ENCODE assay signal across 17 cellular contexts in the genomic region with DNA sequence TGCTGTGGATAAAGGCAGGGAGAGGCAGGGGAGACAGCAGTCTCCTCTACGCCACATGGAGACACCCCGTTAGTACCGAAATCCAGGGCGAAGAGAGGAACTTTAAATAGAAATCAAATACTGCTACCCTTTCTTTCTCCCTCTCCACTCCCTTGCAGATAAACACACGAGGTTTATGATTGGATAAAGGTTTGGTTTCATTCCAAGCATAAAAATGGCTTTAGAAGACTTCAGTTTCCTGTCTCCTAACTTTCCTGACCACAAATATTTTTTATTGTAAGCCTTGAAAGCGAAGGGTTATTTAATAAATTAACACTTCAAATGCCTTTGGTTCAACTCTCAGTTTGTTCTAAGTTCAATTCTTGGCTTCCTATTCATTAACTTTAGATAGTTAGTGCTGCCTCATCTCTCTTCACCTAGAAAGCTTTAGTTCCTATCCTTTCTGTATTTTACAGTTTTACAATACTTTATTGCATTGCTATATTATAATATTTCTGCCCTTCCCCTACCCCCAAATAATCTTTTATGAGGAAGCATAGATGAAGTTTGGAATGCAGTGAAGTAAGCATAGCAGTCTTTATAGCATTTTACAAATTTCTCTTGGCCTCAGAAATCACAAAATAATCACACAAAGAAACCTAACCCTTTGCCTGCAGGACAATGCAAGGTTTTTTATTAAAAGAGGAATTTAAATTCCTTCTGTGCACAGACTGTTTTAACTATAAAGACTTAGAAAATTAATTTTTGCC. TPM values are rescaled to one million over a fixed set of nuclear protein-coding genes. Genes with fewer than 3 reads are reported as not detected.
DNase-seq lines count a peak whose midpoint lies in the region; ATAC-seq and TF ChIP-seq lines count a peak whose summit lies in the region.
"Had no signal": no experiment of that assay in that cellular context is flagged by ENCODE, and none has a peak within 500 bp of the region (broad histone marks: within the 10 kb centered on the region; RNA-seq: fewer than 3 reads in every experiment).

No MANE protein-coding gene starts in this region.

- no peaks in the 10 kb centered on the region for H4K20me1 ChIP-seq in PC-3 (ENCODE audit: low read length)
- H4K20me1 ChIP-seq: BLaER1 treated with 17β-estradiol and CSF1 and Interleukin-3, amounts not matched to agents 10 nM and 100 nM had no signal

- CTCF ChIA-PET in PC-3 (lab: Charles Lee): no interaction called here

- H3K9me3 Mint-ChIP-seq in nephron progenitor cell: no peaks in the 10 kb centered on the region

- H3K27me3 Mint-ChIP-seq in nephron progenitor cell (ENCODE audit: low read depth, poor library complexity): peaks cover 3% of the 10 kb centered on the region

- H2AFZ ChIP-seq in PC-3 (ENCODE audit: low read length): peak overlapping the region; percentile 4

- H3F3A ChIP-seq in PC-3 (ENCODE audit: low read length, unreplicated experiment): peaks cover 6% of the 10 kb centered on the region

- H3K36me3 ChIP-seq in PC-3 (ENCODE audit: low read depth, low read length): no peaks in the 10 kb centered on the region
- H3K36me3 ChIP-seq: BLaER1 treated with 17β-estradiol and CSF1 and Interleukin-3, amounts not matched to agents 10 nM and 100 nM; brain microvascular endothelial cell; suprapubic skin had no signal

- H3K4me3 ChIP-seq in AG10803 (ENCODE audit: low read length): no peak overlapping the region
- no peak overlapping the region for H3K4me3 ChIP-seq in PC-3 (ENCODE audit: low read length)
- H3K4me3 ChIP-seq: BLaER1 treated with 17β-estradiol and CSF1 and Interleukin-3, amounts not matched to agents 10 nM and 100 nM; suprapubic skin had no signal

- BruUV-seq in PC-3 (replicated peaks; lab: Mats Ljungman, UMichigan): no TSS peak

- H3K27me3 ChIP-seq in PC-3 (ENCODE audit: low read length): no peaks in the 10 kb centered on the region
- H3K27me3 ChIP-seq: BLaER1 treated with 17β-estradiol and CSF1 and Interleukin-3, amounts not matched to agents 10 nM and 100 nM; brain microvascular endothelial cell; suprapubic skin had no signal

- TF ChIP-seq CTCF in AG10803 (conservative IDR thresholded peaks at IDR 0.05; ENCODE audit: low read length) (no peak), PC-3 (conservative IDR thresholded peaks at IDR 0.05; ENCODE audit: low read depth, low read length) (no peak), nephron progenitor cell (IDR thresholded peaks at IDR 0.05) (no peak), GM13977 (IDR thresholded peaks at IDR 0.05; ENCODE audit: extremely low read depth, insufficient read depth, missing control alignments) (no peak)

- POLR2A ChIA-PET in PC-3 (lab: Charles Lee; ENCODE audit: unreplicated experiment): no interaction called here

- intact Hi-C loops in PC-3 (cut with micrococcal nuclease): loop anchor here (2.0 kb wide), 1 partner anchor 29 kb away; no protein-coding TSS in a partner anchor

- H3K9me2 ChIP-seq in PC-3 (replicated peaks; ENCODE audit: low read length): peaks cover 6% of the 10 kb centered on the region

- no peak overlapping the region for H3K27ac ChIP-seq in PC-3 (ENCODE audit: low read length)
- H3K27ac ChIP-seq: BLaER1 treated with 17β-estradiol and CSF1 and Interleukin-3, amounts not matched to agents 10 nM and 100 nM; brain microvascular endothelial cell; suprapubic skin had no signal

- H3K4me2 ChIP-seq in PC-3 (ENCODE audit: low read length): peak overlapping the region; percentile 7

- H3K4me1 ChIP-seq in PC-3 (ENCODE audit: insufficient read depth, low read length): peaks cover 16% of the 10 kb centered on the region

- H3K9me3 ChIP-seq in PC-3 (ENCODE audit: low read length): no peaks in the 10 kb centered on the region
- H3K9me3 ChIP-seq: suprapubic skin had no signal

- DNase-seq in AG10803 (ENCODE audit: low read depth) (peak; percentile 66), PC-3 (peak; percentile 73), epidermal melanocyte (ENCODE audit: insufficient read length, low spot score) (peak; percentile 58), nephron progenitor cell (no peak), GM13977 (ENCODE audit: low spot score) (no peak)
- DNase-seq: activated CD8-positive, alpha-beta memory T cell treated with anti-CD3 and anti-CD28 coated beads, Interleukin-2, amount 50 U/mL, for 4 hours; brain microvascular endothelial cell; head of caudate nucleus; NCI-H526 treated with DMSO at 0.1 percent for 48 hours; stimulated activated CD4-positive, alpha-beta T cell treated with anti-CD3 and anti-CD28 coated beads, Interleukin-4, amount 100 ng/mL, for 4 hours; T-helper 2 cell had no signal

- no peak overlapping the region for H3K4me3 Mint-ChIP-seq in nephron progenitor cell

- in situ Hi-C loops in GM13977 (cut with MboI; ENCODE audit: low pct_unique_long_range_greater_than_20kb, low sequenced_read_pairs, unreplicated experiment): no loop called here

- no peaks in the 10 kb centered on the region for H3K79me2 ChIP-seq in PC-3 (ENCODE audit: low read length)

- no peaks in the 10 kb centered on the region for H3K36me3 Mint-ChIP-seq in nephron progenitor cell (ENCODE audit: low read depth)

- H3K4me1 Mint-ChIP-seq in nephron progenitor cell: peaks cover 23% of the 10 kb centered on the region

- H3K9ac ChIP-seq in PC-3 (ENCODE audit: low read length): no peak overlapping the region
- H3K9ac ChIP-seq: BLaER1 treated with 17β-estradiol and CSF1 and Interleukin-3, amounts not matched to agents 10 nM and 100 nM had no signal

- ATAC-seq in PC-3 (peak; percentile 80), esophagus mucosa (no peak), HG02840 (IDR thresholded peaks at IDR 0.05; ENCODE audit: low FRiP score, unreplicated experiment) (no peak), HG03196 (IDR thresholded peaks at IDR 0.05; ENCODE audit: unreplicated experiment) (no peak)
- ATAC-seq: HCT116 had no signal

- H3K27ac Mint-ChIP-seq in nephron progenitor cell: peak overlapping the region; percentile 9

RNA-seq across cellular contexts. Expression of gene ARID5B, which starts 31.6 kb away (rescaled TPM):
- total RNA-seq in PC-3 (2014; rRNA removed) (24.5 and 26.4 TPM in 2 replicates), esophagus mucosa (23.4 TPM)

Comparison
In these comparisons a context has a peak if more than half of its experiments do, and no peak if none do; other contexts are left out.
1. DNase-seq: peak in AG10803 (single experiment), PC-3 (single experiment) and epidermal melanocyte (single experiment); none in nephron progenitor cell (single experiment) and GM13977 (single experiment).